ENCODE assay signal across 1 cellular context in genomic region chr12:85005615-85006014, GRCh38.
TF ChIP-seq lines count a peak whose summit lies in the region.

No MANE protein-coding gene starts in this region.

TF ChIP-seq in H1, 55 proteins besides CTCF, POLR2A, EP300 and RAD21:
- TF ChIP-seq TBP (IDR thresholded peaks at IDR 0.05; ENCODE audit: low read depth, low read length) (no peak), SIN3A (conservative IDR thresholded peaks at IDR 0.05 in 1 of 2, IDR thresholded peaks at IDR 0.05 in 1 of 2; ENCODE audit: low read depth in 1 of 2, low read length in 2 of 2) (no peak), GABPA (IDR thresholded peaks at IDR 0.05; ENCODE audit: borderline replicate concordance, insufficient read depth, low read length) (no peak), SIX5 (IDR thresholded peaks at IDR 0.05; ENCODE audit: low read depth, low read length) (no peak), CBX5 (IDR thresholded peaks at IDR 0.05; ENCODE audit: low read depth, low read length) (no peak), CHD7 (IDR thresholded peaks at IDR 0.05; ENCODE audit: insufficient replicate concordance, low read length) (no peak), CHD1 (IDR thresholded peaks at IDR 0.05; ENCODE audit: low read depth, low read length) (no peak), SP2 (IDR thresholded peaks at IDR 0.05; ENCODE audit: low read length) (no peak), ATF2 (IDR thresholded peaks at IDR 0.05; ENCODE audit: low read length) (no peak), SAP30 (IDR thresholded peaks at IDR 0.05; ENCODE audit: insufficient read depth, insufficient replicate concordance, low read length) (no peak)
